7 cellular contexts compared by ENCODE assay signal in genomic region chr11:1876361-1877063, GRCh38. TPM values are rescaled to one million over a fixed set of nuclear protein-coding genes. Genes with fewer than 3 reads are reported as not detected.
DNase-seq lines count a peak whose midpoint lies in the region; TF ChIP-seq lines count a peak whose summit lies in the region.
"Had no signal": no experiment of that assay in that cellular context is flagged by ENCODE, and none has a peak within 500 bp of the region (broad histone marks: within the 10 kb centered on the region; RNA-seq: fewer than 3 reads in every experiment).

No MANE protein-coding gene starts in this region.

- DNase-seq in AG08395 (ENCODE audit: low spot score) (peak; percentile 31), MG63 (peak; percentile 86), fibroblast of the conjunctiva (ENCODE audit: low read depth) (peak; percentile 97), tibial artery (peak; percentile 47 to 80), NOMO-1 treated with DMSO at 0.1 percent for 48 hours (lab: John Stamatoyannopoulos, UW; ENCODE audit: unreplicated experiment) (no peak), occipital lobe (lab: John Stamatoyannopoulos, UW) (no peak)

- TF ChIP-seq CTCF in tibial artery (IDR thresholded peaks at IDR 0.05), result peak; percentile 20 to 32

- H3K4me1 ChIP-seq in tibial artery, result peaks cover 0 to 58% (median 25%) of the 10 kb centered on the region in 4 donors
- H3K4me1 ChIP-seq: HAP-1 had no signal

- H3K4me3 ChIP-seq in MG63 (peak overlapping the region; percentile 27), tibial artery (no peak overlapping the region)
- H3K4me3 ChIP-seq: HAP-1 had no signal

- peak overlapping the region; percentile 50 to 68 for H3K27ac ChIP-seq in tibial artery

- H3K27me3 ChIP-seq in MG63, result no peaks in the 10 kb centered on the region
- peaks cover 0 to 23% of the 10 kb centered on the region in 2 donors for H3K27me3 ChIP-seq in tibial artery

- intact Hi-C loops in tibial artery (cut with DNase I; ENCODE audit: low total_unique reads), result loop anchor here (5.0 kb wide), 1 partner anchor 39 kb away; the partner anchor contains the start of gene TNNI2

- H3K9me3 ChIP-seq in MG63 (no peaks in the 10 kb centered on the region), tibial artery (no peaks in the 10 kb centered on the region)
- H3K9me3 ChIP-seq: HAP-1 had no signal

- H3K36me3 ChIP-seq in MG63, result peaks cover 17% of the 10 kb centered on the region
- no peaks in the 10 kb centered on the region for H3K36me3 ChIP-seq in tibial artery
- H3K36me3 ChIP-seq: HAP-1 had no signal

RNA-seq across cellular contexts. Expression of gene PRR33, which starts 15.2 kb away (rescaled TPM):
- not detected in 2 replicates for total RNA-seq in MG63 (2014; rRNA removed; shearing (Covaris generic); ENCODE audit: low replicate concordance)
- total RNA-seq in occipital lobe, result not detected

RNA-seq across cellular contexts. Expression of gene LSP1, which starts 23.6 kb away (rescaled TPM):
- total RNA-seq in MG63 (2014; rRNA removed; shearing (Covaris generic); ENCODE audit: low replicate concordance), result 41.7 and 66.6 TPM in 2 replicates
- total RNA-seq in occipital lobe, result 0.47 TPM

RNA-seq across cellular contexts. Expression of gene TNNI2, which starts 37.7 kb away (rescaled TPM):
- total RNA-seq in MG63 (2014; rRNA removed; shearing (Covaris generic); ENCODE audit: low replicate concordance), result not detected in 2 replicates
- 0.62 TPM for total RNA-seq in occipital lobe

RNA-seq across cellular contexts. Expression of gene SYT8, which starts 41.7 kb away (rescaled TPM):
- not detected in 2 replicates for total RNA-seq in MG63 (2014; rRNA removed; shearing (Covaris generic); ENCODE audit: low replicate concordance)
- not detected for total RNA-seq in occipital lobe

RNA-seq across cellular contexts. Expression of gene TNNT3, which starts 43.0 kb away (rescaled TPM):
- not detected in 2 replicates for total RNA-seq in MG63 (2014; rRNA removed; shearing (Covaris generic); ENCODE audit: low replicate concordance)
- 2.0 TPM for total RNA-seq in occipital lobe

Comparison
In these comparisons a context has a peak if more than half of its experiments do, and no peak if none do; other contexts are left out.
1. DNase-seq: peak in AG08395 (single experiment), MG63 (single experiment), fibroblast of the conjunctiva (single experiment) and tibial artery (2 of 2); none in NOMO-1 treated with DMSO at 0.1 percent for 48 hours (single experiment) and occipital lobe (single experiment).
2. RNA of gene LSP1, which starts 23.6 kb away (total RNA-seq): 41.7 to 66.6 TPM in MG63; 0.47 TPM in occipital lobe (single experiment); every median in the first group is over 10 times any median in the second.